27 cellular contexts compared by ENCODE assay signal in the genomic region with DNA sequence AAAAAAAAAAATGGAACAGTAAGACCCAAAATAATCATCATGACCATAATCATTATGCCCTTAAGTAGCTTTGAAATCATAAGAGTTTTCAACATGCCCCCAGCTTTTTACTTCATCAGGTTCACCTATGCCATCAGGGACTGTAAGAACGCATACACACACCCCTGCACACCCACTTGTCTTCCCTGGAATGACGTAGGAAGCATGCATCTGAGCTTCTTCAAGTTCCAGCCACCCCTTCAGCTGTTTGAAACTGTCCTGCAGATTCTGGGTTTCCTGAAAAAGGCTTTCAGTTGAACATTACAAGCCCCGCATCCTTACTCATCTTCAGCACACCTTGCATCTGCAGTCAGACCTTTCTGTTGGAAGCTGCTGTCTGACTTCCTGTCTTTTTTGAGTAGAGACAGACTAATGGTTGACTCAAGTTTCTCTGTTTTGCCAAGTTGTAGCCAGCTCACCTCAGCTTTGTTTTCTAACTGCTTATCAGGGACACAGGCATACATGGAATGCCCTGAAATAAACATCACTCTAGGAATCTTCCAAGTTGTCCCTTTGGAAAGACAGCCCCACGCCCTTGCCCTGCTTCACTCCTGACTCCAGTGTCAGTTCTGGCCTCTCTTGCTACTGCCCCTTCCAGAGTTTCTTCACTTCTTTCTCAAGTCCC. TPM values are rescaled to one million over a fixed set of nuclear protein-coding genes. Genes with fewer than 3 reads are reported as not detected.
DNase-seq lines count a peak whose midpoint lies in the region; ATAC-seq, FAIRE-seq and TF ChIP-seq lines count a peak whose summit lies in the region.
"Had no signal": no experiment of that assay in that cellular context is flagged by ENCODE, and none has a peak within 500 bp of the region (broad histone marks: within the 10 kb centered on the region; RNA-seq: fewer than 3 reads in every experiment).

No MANE protein-coding gene starts in this region.

- no peak overlapping the region for H3K4ac ChIP-seq in mesendoderm (ENCODE audit: low read depth, low read length)

- H3K23ac ChIP-seq in mesendoderm (ENCODE audit: low read length), result no peak overlapping the region

- H4K8ac ChIP-seq in mesendoderm (ENCODE audit: low read depth, low read length), result no peak overlapping the region

- intact Hi-C loops in endothelial cell of umbilical vein (cut with micrococcal nuclease) (no loop called here), posterior vena cava (cut with DNase I) (no loop called here)

- H2BK5ac ChIP-seq in mesendoderm (ENCODE audit: low read length), result no peak overlapping the region

- no peaks in the 10 kb centered on the region for H3K4me1 Mint-ChIP-seq in activated T-cell treated with anti-CD3 and anti-CD28 coated beads, Interleukin-2, amount 50 U/mL, for 72 hours (ENCODE audit: low read depth)
- H3K4me1 Mint-ChIP-seq in activated T-cell treated with anti-CD3 and anti-CD28 coated beads, Interleukin-2, amount 50 U/mL, for 4 hours (ENCODE audit: low read depth), result no peaks in the 10 kb centered on the region
- H3K4me1 Mint-ChIP-seq: stimulated activated memory B cell treated with anti-CD40 and anti-IgM and Interleukin-4, amounts not matched to agents 10 μg/mL and 1 μg/mL and 100 μg/mL, for 72 hours had no signal

- H2AK5ac ChIP-seq in mesendoderm (ENCODE audit: low read length), result no peak overlapping the region

- no peak overlapping the region for H4K5ac ChIP-seq in mesendoderm (ENCODE audit: low read length)

- POLR2A ChIA-PET in endothelial cell of umbilical vein (lab: Charles Lee), result no interaction called here

- H3K56ac ChIP-seq in mesendoderm (ENCODE audit: low read length), result no peak overlapping the region

- TF ChIP-seq CTCF in endothelial cell of umbilical vein (IDR thresholded peaks at IDR 0.05; ENCODE audit: extremely low read depth in 1 of 2, insufficient read depth in 1 of 2, low read depth in 1 of 2, low read length in 2 of 2) (no peak), MM.1S (IDR thresholded peaks at IDR 0.05; ENCODE audit: low read length) (no peak)

- no peak for ATAC-seq in activated T-cell treated with anti-CD3 and anti-CD28 coated beads, Interleukin-2, amount 50 U/mL, for 72 hours (replicated peaks in 1 of 2)
- no peak for ATAC-seq in activated T-cell treated with anti-CD3 and anti-CD28 coated beads, Interleukin-2, amount 50 U/mL, for 4 hours
- ATAC-seq: stimulated activated memory B cell treated with anti-CD40 and anti-IgM and Interleukin-4, amounts not matched to agents 10 μg/mL and 1 μg/mL and 100 μg/mL, for 72 hours had no signal

- H3K9ac ChIP-seq in endothelial cell of umbilical vein (replicated peaks; ENCODE audit: extremely low read depth, insufficient read depth, low read length) (no peak overlapping the region), mesendoderm (ENCODE audit: low read length) (no peak overlapping the region), MM.1S (ENCODE audit: low read length) (no peak overlapping the region)

- H3K4me1 ChIP-seq in endothelial cell of umbilical vein (ENCODE audit: control insufficient read depth, extremely low read depth, insufficient read depth, low read length) (peaks cover 18% of the 10 kb centered on the region), mesendoderm (ENCODE audit: control insufficient read depth, low read depth, low read length) (no peaks in the 10 kb centered on the region), MM.1S (ENCODE audit: low read length) (peaks cover 26% of the 10 kb centered on the region)
- H3K4me1 ChIP-seq: SJCRH30 had no signal

- H3K9me3 Mint-ChIP-seq in activated T-cell treated with anti-CD3 and anti-CD28 coated beads, Interleukin-2, amount 50 U/mL, for 72 hours, result no peaks in the 10 kb centered on the region
- H3K9me3 Mint-ChIP-seq in activated T-cell treated with anti-CD3 and anti-CD28 coated beads, Interleukin-2, amount 50 U/mL, for 4 hours, result no peaks in the 10 kb centered on the region
- H3K9me3 Mint-ChIP-seq: brain; CD14-positive monocyte; nephron progenitor cell; stimulated activated memory B cell treated with anti-CD40 and anti-IgM and Interleukin-4, amounts not matched to agents 10 μg/mL and 1 μg/mL and 100 μg/mL, for 72 hours; T-helper 1 cell treated with Interleukin-12 subunit alpha and Interleukin-12 subunit beta and Interleukin-4 antibody, amounts not matched to agents 30 μg/mL and 1 μg/mL, for 36 hours had no signal

- H3K4me3 ChIP-seq in Jurkat, Clone E6-1 (ENCODE audit: low read length), result no peak overlapping the region
- H3K4me3 ChIP-seq in endothelial cell of umbilical vein (replicated peaks in 1 of 3; ENCODE audit: insufficient read depth in 1 of 3, low read depth in 1 of 3, low read length in 3 of 3) (no peak overlapping the region), mesendoderm (ENCODE audit: low read length) (no peak overlapping the region), MM.1S (ENCODE audit: low read length) (no peak overlapping the region)
- H3K4me3 ChIP-seq: hepatocyte, PC-9, SJCRH30, transverse colon had no signal

- H3K4me3 Mint-ChIP-seq in activated T-cell treated with anti-CD3 and anti-CD28 coated beads, Interleukin-2, amount 50 U/mL, for 72 hours, result no peak overlapping the region
- H3K4me3 Mint-ChIP-seq in activated T-cell treated with anti-CD3 and anti-CD28 coated beads, Interleukin-2, amount 50 U/mL, for 4 hours, result no peak overlapping the region
- H3K4me3 Mint-ChIP-seq: brain; CD14-positive monocyte; nephron progenitor cell; stimulated activated memory B cell treated with anti-CD40 and anti-IgM and Interleukin-4, amounts not matched to agents 10 μg/mL and 1 μg/mL and 100 μg/mL, for 72 hours; T-helper 1 cell treated with Interleukin-12 subunit alpha and Interleukin-12 subunit beta and Interleukin-4 antibody, amounts not matched to agents 30 μg/mL and 1 μg/mL, for 36 hours had no signal

- H3K9me3 ChIP-seq in endothelial cell of umbilical vein (replicated peaks; ENCODE audit: control insufficient read depth, insufficient read depth, low read length), result no peaks in the 10 kb centered on the region
- H3K9me3 ChIP-seq in MM.1S (replicated peaks; ENCODE audit: insufficient read depth, low read length), result no peaks in the 10 kb centered on the region
- H3K9me3 ChIP-seq: SJCRH30, transverse colon had no signal

- BruUV-seq in endothelial cell of umbilical vein (replicated peaks; lab: Mats Ljungman, UMichigan), result no TSS peak

- H2BK15ac ChIP-seq in mesendoderm (replicated peaks; ENCODE audit: low read depth), result no peak overlapping the region

- H3K36me3 Mint-ChIP-seq in activated T-cell treated with anti-CD3 and anti-CD28 coated beads, Interleukin-2, amount 50 U/mL, for 72 hours (ENCODE audit: insufficient read depth in 2 of 2), result peaks cover 4 to 17% of the 10 kb centered on the region in 2 donors
- H3K36me3 Mint-ChIP-seq in activated T-cell treated with anti-CD3 and anti-CD28 coated beads, Interleukin-2, amount 50 U/mL, for 4 hours (ENCODE audit: insufficient read depth), result peaks cover 42% of the 10 kb centered on the region

- no CpG with 5 or more reads among the region's 4 CpGs for WGBS in mesendoderm (ENCODE audit: extremely low coverage, insufficient coverage, low lambda C conversion rate)

- H3K9me2 ChIP-seq in MM.1S (replicated peaks; ENCODE audit: insufficient read depth, low read length), result no peaks in the 10 kb centered on the region

- no peak overlapping the region for H2BK120ac ChIP-seq in mesendoderm (ENCODE audit: low read depth, low read length)

- H4K20me1 ChIP-seq in endothelial cell of umbilical vein (replicated peaks; ENCODE audit: control insufficient read depth, extremely low read depth, insufficient read depth, low read length), result no peaks in the 10 kb centered on the region
- H4K20me1 ChIP-seq in MM.1S (ENCODE audit: insufficient read depth, low read length), result no peaks in the 10 kb centered on the region

- H3K27me3 Mint-ChIP-seq in activated T-cell treated with anti-CD3 and anti-CD28 coated beads, Interleukin-2, amount 50 U/mL, for 72 hours (ENCODE audit: low read depth), result no peaks in the 10 kb centered on the region
- H3K27me3 Mint-ChIP-seq in activated T-cell treated with anti-CD3 and anti-CD28 coated beads, Interleukin-2, amount 50 U/mL, for 4 hours (ENCODE audit: low read depth), result no peaks in the 10 kb centered on the region
- H3K27me3 Mint-ChIP-seq: brain; stimulated activated memory B cell treated with anti-CD40 and anti-IgM and Interleukin-4, amounts not matched to agents 10 μg/mL and 1 μg/mL and 100 μg/mL, for 72 hours had no signal

- no peaks in the 10 kb centered on the region for H3K9me1 ChIP-seq in endothelial cell of umbilical vein (replicated peaks; ENCODE audit: control insufficient read depth, extremely low read depth, insufficient read depth, low read length)

- no peak overlapping the region for H3K18ac ChIP-seq in mesendoderm (ENCODE audit: low read length)

- H2AFZ ChIP-seq in endothelial cell of umbilical vein (ENCODE audit: low read depth, low read length), result no peak overlapping the region
- H2AFZ ChIP-seq in MM.1S (ENCODE audit: low read length), result no peak overlapping the region
- H2AFZ ChIP-seq: hepatocyte, PC-9 had no signal

- peak overlapping the region; percentile 88 for H3K27ac Mint-ChIP-seq in activated T-cell treated with anti-CD3 and anti-CD28 coated beads, Interleukin-2, amount 50 U/mL, for 72 hours
- H3K27ac Mint-ChIP-seq: brain; stimulated activated memory B cell treated with anti-CD40 and anti-IgM and Interleukin-4, amounts not matched to agents 10 μg/mL and 1 μg/mL and 100 μg/mL, for 72 hours had no signal

- H3K27ac ChIP-seq in endothelial cell of umbilical vein (ENCODE audit: insufficient read depth, low read depth, low read length) (no peak overlapping the region), mesendoderm (ENCODE audit: low read depth, low read length) (no peak overlapping the region), MM.1S (ENCODE audit: low read length) (no peak overlapping the region)
- H3K27ac ChIP-seq: hepatocyte, PC-9, SJCRH30, transverse colon had no signal

- H3K27me3 ChIP-seq in endothelial cell of umbilical vein (ENCODE audit: control insufficient read depth in 2 of 2, insufficient read depth in 2 of 2, low read length in 2 of 2), result no peaks in the 10 kb centered on the region
- no peaks in the 10 kb centered on the region for H3K27me3 ChIP-seq in mesendoderm (ENCODE audit: insufficient read depth, low read length, poor library complexity)
- no peaks in the 10 kb centered on the region for H3K27me3 ChIP-seq in MM.1S (replicated peaks; ENCODE audit: insufficient read depth, low read length)
- H3K27me3 ChIP-seq: hepatocyte, SJCRH30, transverse colon had no signal

- H3K79me2 ChIP-seq in endothelial cell of umbilical vein (ENCODE audit: control insufficient read depth, insufficient read depth, low read length) (no peaks in the 10 kb centered on the region), mesendoderm (ENCODE audit: control insufficient read depth, insufficient read depth, low read length) (no peaks in the 10 kb centered on the region), MM.1S (ENCODE audit: low read length) (no peaks in the 10 kb centered on the region; the same call in 1 of the 2 replicates)

- H3K4me2 ChIP-seq in endothelial cell of umbilical vein (ENCODE audit: insufficient read depth, low read length), result no peak overlapping the region
- H3K4me2 ChIP-seq in mesendoderm (ENCODE audit: low read length), result no peak overlapping the region
- H3K4me2 ChIP-seq in MM.1S (ENCODE audit: low read depth, low read length), result no peak overlapping the region
- H3K4me2 ChIP-seq: hepatocyte, PC-9 had no signal

- H3F3A ChIP-seq in MM.1S (ENCODE audit: insufficient read depth, low read length), result peaks cover 26% of the 10 kb centered on the region

- CTCF ChIA-PET in endothelial cell of umbilical vein (lab: Charles Lee), result interaction anchor here (0.5 to 1.1 kb wide), 4 partner anchors 10 to 120 kb away, joined by 3 to 6 read pairs (median 4); no protein-coding TSS in a partner anchor

- peak; percentile 80 for FAIRE-seq in endothelial cell of umbilical vein (lab: Jason Lieb, UNC)
- FAIRE-seq: GM12891, islet of Langerhans had no signal

- no peak for DNase-seq in activated T-cell treated with anti-CD3 and anti-CD28 coated beads, Interleukin-2, amount 50 U/mL, for 72 hours
- DNase-seq in activated T-cell treated with anti-CD3 and anti-CD28 coated beads, Interleukin-2, amount 50 U/mL, for 4 hours, result no peak
- DNase-seq in Jurkat, Clone E6-1 (ENCODE audit: low read depth, low spot score), result peak; percentile 72
- DNase-seq in endothelial cell of umbilical vein (ENCODE audit: low read depth, low spot score), result no peak
- peak; percentile 37 for DNase-seq in posterior vena cava (ENCODE audit: low spot score)
- no peak for DNase-seq in mesendoderm
- no peak for DNase-seq in MM.1S
- DNase-seq in NCI-H1436 treated with DMSO at 0.1 percent for 48 hours (lab: John Stamatoyannopoulos, UW), result no peak
- DNase-seq: activated gamma-delta T cell, KBM-7, mesenchymal stem cell, NCI-H1048, NCI-H2107, NCI-H748 treated with DMSO at 0.1 percent for 48 hours, nephron progenitor cell, PC-9, SJCRH30, transverse colon had no signal

- H3K79me1 ChIP-seq in mesendoderm (ENCODE audit: low read length), result no peaks in the 10 kb centered on the region

- peaks cover 10 to 32% of the 10 kb centered on the region in 2 experiments for H3K36me3 ChIP-seq in endothelial cell of umbilical vein (ENCODE audit: control insufficient read depth in 2 of 2, extremely low read depth in 1 of 2, insufficient read depth in 2 of 2, low read length in 2 of 2)
- H3K36me3 ChIP-seq in mesendoderm (ENCODE audit: control insufficient read depth, insufficient read depth, low read length), result peaks cover 7% of the 10 kb centered on the region
- 0 out of 2 replicates have a peak, but pooled peaks cover 4% of the 10 kb centered on the region for H3K36me3 ChIP-seq in MM.1S (replicated peaks; ENCODE audit: insufficient read depth, low read length)

- dilution Hi-C loops in endothelial cell of umbilical vein (cut with MboI; ENCODE audit: extremely low pct_ligation_motif_present, low sequenced_read_pairs), result no loop called here

- no peak for TF ChIP-seq POLR2A in endothelial cell of umbilical vein (IDR thresholded peaks at IDR 0.05; ENCODE audit: low read depth, low read length)

RNA-seq across cellular contexts. Expression of a gene that starts 37.0 kb away (rescaled TPM):
- total RNA-seq in activated T-cell treated with anti-CD3 and anti-CD28 coated beads, Interleukin-2, amount 50 U/mL, for 72 hours, result 10 to 100 TPM; 41.6 to 43.5 TPM
- 10 to 100 TPM; 52.9 to 63.8 (median 53.4) TPM for total RNA-seq in activated T-cell treated with anti-CD3 and anti-CD28 coated beads, Interleukin-2, amount 50 U/mL, for 4 hours
- 24.7 TPM for polyA plus RNA-seq in Jurkat, Clone E6-1 (2012; ENCODE audit: insufficient read depth, insufficient read length)
- total RNA-seq in endothelial cell of umbilical vein, result 58.2 and 63.4 TPM in 2 replicates
- polyA plus RNA-seq in endothelial cell of umbilical vein, result 30.9 and 31.0 TPM in 2 replicates
- 21.4 and 22.9 TPM in 2 replicates for polyA plus RNA-seq in endothelial cell of umbilical vein (2011; cell fraction: cytosol; rRNA removed)
- 20.7 and 26.0 TPM in 2 replicates for polyA plus RNA-seq in endothelial cell of umbilical vein (2011; cell fraction: nucleus; rRNA removed)
- polyA plus RNA-seq in endothelial cell of umbilical vein (2012), result 36.3 and 44.9 TPM in 2 replicates
- polyA minus RNA-seq in endothelial cell of umbilical vein, result 73.9 and 78.7 TPM in 2 replicates
- polyA minus RNA-seq in endothelial cell of umbilical vein (2011; cell fraction: cytosol; rRNA and poly(A)+ RNA removed), result 23.8 TPM
- 17.7 and 23.4 TPM in 2 replicates for polyA minus RNA-seq in endothelial cell of umbilical vein (2011; cell fraction: nucleus; rRNA and poly(A)+ RNA removed)
- 100 to 1,000 TPM; 265 to 283 TPM for total RNA-seq in posterior vena cava
- polyA plus RNA-seq in mesendoderm (2013, experiment 1 of 2), result 42.0 TPM
- polyA plus RNA-seq in mesendoderm (2013, experiment 2 of 2), result 42.6 TPM

RNA-seq across cellular contexts. Expression of a gene that starts 37.4 kb away (rescaled TPM):
- 10 to 100 TPM; 17.8 to 18.2 TPM for total RNA-seq in activated T-cell treated with anti-CD3 and anti-CD28 coated beads, Interleukin-2, amount 50 U/mL, for 72 hours
- 10 to 100 TPM; 14.2 to 16.9 (median 14.8) TPM for total RNA-seq in activated T-cell treated with anti-CD3 and anti-CD28 coated beads, Interleukin-2, amount 50 U/mL, for 4 hours
- 7.7 TPM for polyA plus RNA-seq in Jurkat, Clone E6-1 (2012; ENCODE audit: insufficient read depth, insufficient read length)
- total RNA-seq in endothelial cell of umbilical vein (10.3 and 10.9 TPM in 2 replicates), posterior vena cava (1 to 10 TPM; 5.4 to 5.7 TPM)
- polyA plus RNA-seq in endothelial cell of umbilical vein, result 7.8 and 11.0 TPM in 2 replicates
- polyA plus RNA-seq in endothelial cell of umbilical vein (2011; cell fraction: cytosol; rRNA removed), result 5.7 and 6.7 TPM in 2 replicates
- polyA plus RNA-seq in endothelial cell of umbilical vein (2011; cell fraction: nucleus; rRNA removed), result 11.4 and 11.8 TPM in 2 replicates
- 6.2 and 7.9 TPM in 2 replicates for polyA plus RNA-seq in endothelial cell of umbilical vein (2012)
- polyA minus RNA-seq in endothelial cell of umbilical vein, result 2.8 and 6.5 TPM in 2 replicates
- 5.1 TPM for polyA minus RNA-seq in endothelial cell of umbilical vein (2011; cell fraction: cytosol; rRNA and poly(A)+ RNA removed)
- polyA minus RNA-seq in endothelial cell of umbilical vein (2011; cell fraction: nucleus; rRNA and poly(A)+ RNA removed), result 6.2 and 8.8 TPM in 2 replicates
- polyA plus RNA-seq in mesendoderm (2013, experiment 1 of 2), result 8.8 TPM
- polyA plus RNA-seq in mesendoderm (2013, experiment 2 of 2), result 8.9 TPM

RNA-seq across cellular contexts. Expression of a gene that starts 46.1 kb away (rescaled TPM):
- total RNA-seq in activated T-cell treated with anti-CD3 and anti-CD28 coated beads, Interleukin-2, amount 50 U/mL, for 72 hours, result 10 to 100 TPM; 75.6 to 77.7 TPM
- 10 to 100 TPM; 47.4 to 54.8 (median 53.1) TPM for total RNA-seq in activated T-cell treated with anti-CD3 and anti-CD28 coated beads, Interleukin-2, amount 50 U/mL, for 4 hours
- polyA plus RNA-seq in Jurkat, Clone E6-1 (2012; ENCODE audit: insufficient read depth, insufficient read length), result 86.7 TPM
- 66.5 and 67.3 TPM in 2 replicates for total RNA-seq in endothelial cell of umbilical vein
- 60.1 and 71.0 TPM in 2 replicates for polyA plus RNA-seq in endothelial cell of umbilical vein
- 51.2 and 56.9 TPM in 2 replicates for polyA plus RNA-seq in endothelial cell of umbilical vein (2011; cell fraction: cytosol; rRNA removed)
- 94.3 and 102 TPM in 2 replicates for polyA plus RNA-seq in endothelial cell of umbilical vein (2011; cell fraction: nucleus; rRNA removed)
- 39.0 and 39.7 TPM in 2 replicates for polyA plus RNA-seq in endothelial cell of umbilical vein (2012)
- polyA minus RNA-seq in endothelial cell of umbilical vein, result 82.7 and 117 TPM in 2 replicates
- polyA minus RNA-seq in endothelial cell of umbilical vein (2011; cell fraction: cytosol; rRNA and poly(A)+ RNA removed), result 44.4 TPM
- 63.6 and 70.2 TPM in 2 replicates for polyA minus RNA-seq in endothelial cell of umbilical vein (2011; cell fraction: nucleus; rRNA and poly(A)+ RNA removed)
- 10 to 100 TPM; 40.8 to 52.9 TPM for total RNA-seq in posterior vena cava
- polyA plus RNA-seq in mesendoderm (2013, experiment 1 of 2), result 57.8 TPM
- 62.1 TPM for polyA plus RNA-seq in mesendoderm (2013, experiment 2 of 2)

RNA-seq across cellular contexts. Expression of a gene that starts 46.4 kb away (rescaled TPM):
- 1 to 10 TPM; 4.2 to 7.3 TPM for total RNA-seq in activated T-cell treated with anti-CD3 and anti-CD28 coated beads, Interleukin-2, amount 50 U/mL, for 72 hours
- total RNA-seq in activated T-cell treated with anti-CD3 and anti-CD28 coated beads, Interleukin-2, amount 50 U/mL, for 4 hours, result 1 to 10 TPM; 5.5 to 8.1 (median 5.7) TPM
- polyA plus RNA-seq in Jurkat, Clone E6-1 (2012; ENCODE audit: insufficient read depth, insufficient read length), result 6.4 TPM
- total RNA-seq in endothelial cell of umbilical vein (3.2 and 4.7 TPM in 2 replicates), posterior vena cava (1 to 10 TPM; 3.5 to 3.9 TPM)
- 2.7 and 3.1 TPM in 2 replicates for polyA plus RNA-seq in endothelial cell of umbilical vein
- 2.3 and 2.6 TPM in 2 replicates for polyA plus RNA-seq in endothelial cell of umbilical vein (2011; cell fraction: cytosol; rRNA removed)
- polyA plus RNA-seq in endothelial cell of umbilical vein (2011; cell fraction: nucleus; rRNA removed), result 2.0 and 2.5 TPM in 2 replicates
- 4.9 and 5.3 TPM in 2 replicates for polyA plus RNA-seq in endothelial cell of umbilical vein (2012)
- polyA minus RNA-seq in endothelial cell of umbilical vein, result 5.9 and 6.2 TPM in 2 replicates
- 2.0 TPM for polyA minus RNA-seq in endothelial cell of umbilical vein (2011; cell fraction: cytosol; rRNA and poly(A)+ RNA removed)
- 5.6 and 6.6 TPM in 2 replicates for polyA minus RNA-seq in endothelial cell of umbilical vein (2011; cell fraction: nucleus; rRNA and poly(A)+ RNA removed)
- 3.2 TPM for polyA plus RNA-seq in mesendoderm (2013, experiment 1 of 2)
- 2.9 TPM for polyA plus RNA-seq in mesendoderm (2013, experiment 2 of 2)

RNA-seq across cellular contexts. Expression of a gene that starts 55.6 kb away (rescaled TPM):
- total RNA-seq in activated T-cell treated with anti-CD3 and anti-CD28 coated beads, Interleukin-2, amount 50 U/mL, for 72 hours, result not detected
- under 1 TPM; 0.40 to 0.81 (median 0.41) TPM for total RNA-seq in activated T-cell treated with anti-CD3 and anti-CD28 coated beads, Interleukin-2, amount 50 U/mL, for 4 hours
- not detected for polyA plus RNA-seq in Jurkat, Clone E6-1 (2012; ENCODE audit: insufficient read depth, insufficient read length)
- total RNA-seq in endothelial cell of umbilical vein, result not detected in 2 replicates
- 0.04 and 0.10 TPM in 2 replicates for polyA plus RNA-seq in endothelial cell of umbilical vein
- not detected in 2 replicates for polyA plus RNA-seq in endothelial cell of umbilical vein (2011; cell fraction: cytosol; rRNA removed)
- polyA plus RNA-seq in endothelial cell of umbilical vein (2011; cell fraction: nucleus; rRNA removed), result not detected in 2 replicates
- polyA plus RNA-seq in endothelial cell of umbilical vein (2012), result 0.14 TPM in 1 of 2 replicates, not detected in the other
- polyA minus RNA-seq in endothelial cell of umbilical vein, result not detected in 2 replicates
- not detected for polyA minus RNA-seq in endothelial cell of umbilical vein (2011; cell fraction: cytosol; rRNA and poly(A)+ RNA removed)
- polyA minus RNA-seq in endothelial cell of umbilical vein (2011; cell fraction: nucleus; rRNA and poly(A)+ RNA removed), result not detected in 2 replicates
- total RNA-seq in posterior vena cava, result not detected
- 0.06 TPM for polyA plus RNA-seq in mesendoderm (2013, experiment 1 of 2)
- polyA plus RNA-seq in mesendoderm (2013, experiment 2 of 2), result 0.08 TPM
- total RNA-seq: A673, PC-9, pulmonary artery endothelial cell had no signal
- polyA plus RNA-seq: CD14-positive monocyte had no signal

Comparison
In these comparisons a context has a peak if more than half of its experiments do, and no peak if none do; other contexts are left out.
1. DNase-seq: peak in Jurkat, Clone E6-1 (single experiment) and posterior vena cava (single experiment); none in activated T-cell treated with anti-CD3 and anti-CD28 coated beads, Interleukin-2, amount 50 U/mL, for 72 hours (0 of 2), activated T-cell treated with anti-CD3 and anti-CD28 coated beads, Interleukin-2, amount 50 U/mL, for 4 hours (single experiment), endothelial cell of umbilical vein (single experiment), mesendoderm (single experiment), MM.1S (single experiment) and NCI-H1436 treated with DMSO at 0.1 percent for 48 hours (single experiment).